ENCODE assay signal across 10 cellular contexts in the genomic region with DNA sequence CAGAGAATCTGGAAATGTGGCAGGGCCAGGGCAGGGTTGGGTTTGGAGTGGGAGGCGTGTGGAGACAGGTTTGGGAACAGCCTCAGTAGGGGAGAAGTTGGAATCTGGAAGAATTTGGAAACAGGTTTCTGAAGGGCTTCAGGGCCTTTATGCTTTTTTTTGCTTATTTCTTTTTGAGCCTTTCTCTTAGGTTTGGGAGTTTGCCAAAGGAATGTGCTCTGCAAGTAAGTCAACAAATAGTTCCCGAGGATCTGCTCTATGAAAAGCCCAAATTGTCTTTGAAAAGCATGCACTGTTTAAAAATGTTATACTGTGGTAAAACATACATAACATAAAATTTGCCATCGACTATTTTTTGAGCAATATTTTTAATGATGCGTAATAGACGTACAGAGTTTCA.
DNase-seq lines count a peak whose midpoint lies in the region; ATAC-seq and TF ChIP-seq lines count a peak whose summit lies in the region.
"Had no signal": no experiment of that assay in that cellular context is flagged by ENCODE, and none has a peak within 500 bp of the region (broad histone marks: within the 10 kb centered on the region; RNA-seq: fewer than 3 reads in every experiment).

No MANE protein-coding gene starts in this region.

- TF ChIP-seq POLR2A in transverse colon (IDR thresholded peaks at IDR 0.05), result no peak

- peak overlapping the region; percentile 91 to 93 (median 92) for H3K27ac ChIP-seq in transverse colon
- no peak overlapping the region for H3K27ac ChIP-seq in SJCRH30

- H3K4me3 ChIP-seq in cardiac fibroblast (replicated peaks in 1 of 2; ENCODE audit: low read depth in 2 of 2, low read length in 2 of 2) (no peak overlapping the region), transverse colon (no peak overlapping the region), SJCRH30 (no peak overlapping the region)

- TF ChIP-seq EP300 in transverse colon (IDR thresholded peaks at IDR 0.05; ENCODE audit: low read depth), result no peak

- no peak for ATAC-seq in HG03045 (IDR thresholded peaks at IDR 0.05; ENCODE audit: unreplicated experiment)

- H3K4me1 ChIP-seq in transverse colon, result peaks cover 24 to 55% (median 49%) of the 10 kb centered on the region in 4 donors
- H3K4me1 ChIP-seq in SJCRH30, result peaks cover 24% of the 10 kb centered on the region

- DNase-seq in DMS79 treated with DMSO at 0.1 percent for 48 hours (lab: John Stamatoyannopoulos, UW), result peak; percentile 2
- DNase-seq in DMS79 (lab: John Stamatoyannopoulos, UW), result no peak
- peak; percentile 76 to 84 for DNase-seq in cardiac fibroblast (ENCODE audit: low read depth in 2 of 2)
- peak; percentile 45 for DNase-seq in left kidney (ENCODE audit: low read depth, low spot score)
- DNase-seq in transverse colon, result no peak
- DNase-seq in activated naive CD4-positive, alpha-beta T cell treated with Interleukin-2 at 50 U/mL for 16 hours, result no peak
- no peak for DNase-seq in SJCRH30
- DNase-seq: mesendoderm, MV-4-11 had no signal

- H3K9me3 ChIP-seq in transverse colon, result no peaks in the 10 kb centered on the region
- no peaks in the 10 kb centered on the region for H3K9me3 ChIP-seq in SJCRH30 (replicated peaks)

- WGBS in transverse colon (ENCODE audit: low coverage in 1 of 2), 2 donors, result 60 to 61% methylated on average over 5 of the region's 5 CpGs

- H3K36me3 ChIP-seq in transverse colon (no peaks in the 10 kb centered on the region), SJCRH30 (no peaks in the 10 kb centered on the region)

- in situ Hi-C loops in transverse colon (cut with MboI; ENCODE audit: low pct_ligation_motif_present in 1 of 4, low pct_unique_long_range_greater_than_20kb in 1 of 4, low sequenced_read_pairs in 3 of 4), result no loop called here

- TF ChIP-seq CTCF in cardiac fibroblast (IDR thresholded peaks at IDR 0.05; ENCODE audit: low read depth, low read length), result no peak
- no peak for TF ChIP-seq CTCF in transverse colon (IDR thresholded peaks at IDR 0.05)

- intact Hi-C loops in transverse colon (cut with DNase I; ENCODE audit: low total_unique reads), result no loop called here

- H3K27me3 ChIP-seq in transverse colon (no peaks in the 10 kb centered on the region), SJCRH30 (no peaks in the 10 kb centered on the region)

Comparison
In these comparisons a context has a peak if more than half of its experiments do, and no peak if none do; other contexts are left out.
1. DNase-seq: peak in DMS79 treated with DMSO at 0.1 percent for 48 hours (single experiment), cardiac fibroblast (2 of 2) and left kidney (single experiment); none in DMS79 (single experiment), transverse colon (single experiment), activated naive CD4-positive, alpha-beta T cell treated with Interleukin-2 at 50 U/mL for 16 hours (single experiment) and SJCRH30 (0 of 2).